9 cellular contexts compared by ENCODE assay signal in genomic region chr1:212514056-212514614, GRCh38.
DNase-seq lines count a peak whose midpoint lies in the region; ATAC-seq and TF ChIP-seq lines count a peak whose summit lies in the region.
"Had no signal": no experiment of that assay in that cellular context is flagged by ENCODE, and none has a peak within 500 bp of the region (broad histone marks: within the 10 kb centered on the region; RNA-seq: fewer than 3 reads in every experiment).

No MANE protein-coding gene starts in this region.

- H3K4me3 Mint-ChIP-seq in activated CD4-positive, alpha-beta T cell treated with anti-CD3 and anti-CD28 coated beads for 36 hours: no peak overlapping the region

- H3K4me1 Mint-ChIP-seq in activated CD4-positive, alpha-beta T cell treated with anti-CD3 and anti-CD28 coated beads for 36 hours: peaks cover 5% of the 10 kb centered on the region

- DNase-seq in activated CD4-positive, alpha-beta T cell treated with anti-CD3 and anti-CD28 coated beads for 36 hours: peak; percentile 49
- no peak for DNase-seq in activated CD4-positive, alpha-beta T cell treated with anti-CD3 and anti-CD28 coated beads, Interleukin-2, amount 50 U/mL, for 4 hours
- DNase-seq in RPMI7951 (ENCODE audit: low read depth) (peak; percentile 60), fibroblast of villous mesenchyme (ENCODE audit: low read depth) (peak; percentile 19), NCI-H1105 treated with DMSO at 0.1 percent for 48 hours (lab: John Stamatoyannopoulos, UW) (no peak)
- no peak for DNase-seq in NK-92 treated with Interleukin-12 subunit alpha and Interleukin-12 subunit beta, amount 100 ng/mL, for 24 hours (lab: John Stamatoyannopoulos, UW)

- H3K9me3 Mint-ChIP-seq in activated CD4-positive, alpha-beta T cell treated with anti-CD3 and anti-CD28 coated beads for 36 hours (ENCODE audit: low read depth): no peaks in the 10 kb centered on the region

- H3K27me3 Mint-ChIP-seq in activated CD4-positive, alpha-beta T cell treated with anti-CD3 and anti-CD28 coated beads for 36 hours: peaks cover 46% of the 10 kb centered on the region

- no peaks in the 10 kb centered on the region for H3K36me3 Mint-ChIP-seq in activated CD4-positive, alpha-beta T cell treated with anti-CD3 and anti-CD28 coated beads for 36 hours (ENCODE audit: low read depth)

- no peak overlapping the region for H3K27ac ChIP-seq in skeletal muscle tissue (ENCODE audit: low read depth, low read length)

- H3K4me1 ChIP-seq in skeletal muscle tissue (ENCODE audit: control insufficient read depth in 3 of 3, insufficient read depth in 3 of 3, low read length in 3 of 3): peaks cover 5 to 14% (median 9%) of the 10 kb centered on the region in 3 donors

- H3K4me3 ChIP-seq in fibroblast of villous mesenchyme (ENCODE audit: low read depth, low read length): no peak overlapping the region
- peak overlapping the region in 2 of 3 donors; percentile 31 to 35 for H3K4me3 ChIP-seq in skeletal muscle tissue (ENCODE audit: low read length in 3 of 3)

- POLR2A ChIA-PET in activated CD4-positive, alpha-beta T cell treated with anti-CD3 and anti-CD28 coated beads for 36 hours (lab: Charles Lee): no interaction called here

- CTCF ChIA-PET in activated CD4-positive, alpha-beta T cell treated with anti-CD3 and anti-CD28 coated beads for 36 hours (lab: Charles Lee): interaction anchor here (0.7 to 1.7 kb wide), 3 partner anchors 25 to 58 kb away, joined by 3 to 4 read pairs (median 3); no protein-coding TSS in a partner anchor

- H3K27ac Mint-ChIP-seq in activated CD4-positive, alpha-beta T cell treated with anti-CD3 and anti-CD28 coated beads for 36 hours: no peak overlapping the region
- H3K27ac Mint-ChIP-seq: CD4-positive, CD25-positive, alpha-beta regulatory T cell had no signal

- H3K27me3 ChIP-seq in skeletal muscle tissue (ENCODE audit: control insufficient read depth in 3 of 3, insufficient read depth in 3 of 3, low read length in 3 of 3): peaks cover 22 to 37% (median 36%) of the 10 kb centered on the region in 3 donors

- H3K9ac ChIP-seq in skeletal muscle tissue (ENCODE audit: low read depth in 1 of 3, low read length in 3 of 3): no peak overlapping the region

- no peaks in the 10 kb centered on the region for H3K9me3 ChIP-seq in skeletal muscle tissue (ENCODE audit: control insufficient read depth in 3 of 3, low read length in 3 of 3)

- intact Hi-C loops in activated CD4-positive, alpha-beta T cell treated with anti-CD3 and anti-CD28 coated beads for 36 hours (cut with DNase I, micrococcal nuclease): no loop called here

- peak; percentile 44 for ATAC-seq in activated CD4-positive, alpha-beta T cell treated with anti-CD3 and anti-CD28 coated beads for 36 hours
- no peak for ATAC-seq in HG02571 (IDR thresholded peaks at IDR 0.05; ENCODE audit: unreplicated experiment)

- no peaks in the 10 kb centered on the region for H3K36me3 ChIP-seq in skeletal muscle tissue (ENCODE audit: control insufficient read depth in 3 of 3, insufficient read depth in 3 of 3, low read length in 3 of 3)

- no peak for TF ChIP-seq CTCF in fibroblast of villous mesenchyme (IDR thresholded peaks at IDR 0.05; ENCODE audit: insufficient read depth, low read depth, low read length)

Comparison
In these comparisons a context has a peak if more than half of its experiments do, and no peak if none do; other contexts are left out.
1. DNase-seq: peak in activated CD4-positive, alpha-beta T cell treated with anti-CD3 and anti-CD28 coated beads for 36 hours (single experiment), RPMI7951 (single experiment) and fibroblast of villous mesenchyme (single experiment); none in activated CD4-positive, alpha-beta T cell treated with anti-CD3 and anti-CD28 coated beads, Interleukin-2, amount 50 U/mL, for 4 hours (0 of 2), NK-92 treated with Interleukin-12 subunit alpha and Interleukin-12 subunit beta, amount 100 ng/mL, for 24 hours (single experiment) and NCI-H1105 treated with DMSO at 0.1 percent for 48 hours (single experiment).